22 cellular contexts compared by ENCODE assay signal in the genomic region with DNA sequence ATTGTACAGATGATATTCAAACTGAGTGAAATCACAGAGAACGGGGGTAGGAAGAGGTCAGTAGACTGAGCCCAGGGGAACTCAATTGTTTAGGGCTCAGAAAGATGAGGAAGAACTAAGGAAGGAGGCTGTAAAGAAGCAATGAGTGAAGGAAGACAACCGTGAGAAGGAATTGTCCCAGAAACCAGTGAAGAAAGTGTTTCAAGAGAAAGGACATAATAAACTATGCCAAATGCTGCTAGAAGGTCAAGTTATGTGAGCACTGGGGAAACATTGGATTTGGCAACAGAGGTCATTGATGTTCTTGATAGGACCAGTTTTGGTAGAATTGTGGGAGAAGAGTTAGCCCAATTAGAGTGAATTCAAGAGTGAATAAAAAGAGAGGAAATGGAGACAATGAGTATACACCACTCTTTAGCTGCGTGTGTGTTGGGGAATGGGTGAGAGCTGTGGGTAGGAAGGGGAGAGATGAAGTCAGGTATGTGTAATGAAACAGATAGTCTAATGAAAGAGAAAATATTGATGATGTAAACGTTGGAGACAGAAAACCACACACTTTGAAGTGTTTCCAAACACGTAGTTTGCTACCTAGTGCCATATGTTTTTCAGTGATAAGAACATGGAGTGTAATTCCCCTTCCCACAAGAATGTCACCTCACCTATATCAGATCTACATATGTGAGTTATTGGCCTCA. TPM values are rescaled to one million over a fixed set of nuclear protein-coding genes. Genes with fewer than 3 reads are reported as not detected.
DNase-seq lines count a peak whose midpoint lies in the region; ATAC-seq, FAIRE-seq and TF ChIP-seq lines count a peak whose summit lies in the region.
"Had no signal": no experiment of that assay in that cellular context is flagged by ENCODE, and none has a peak within 500 bp of the region (broad histone marks: within the 10 kb centered on the region; RNA-seq: fewer than 3 reads in every experiment).

No MANE protein-coding gene starts in this region.

- TF ChIP-seq RAD21 in K562 (CRISPR knock-in tag; conservative IDR thresholded peaks at IDR 0.05 in 1 of 2, IDR thresholded peaks at IDR 0.05 in 1 of 2): peak in 1 of 2 experiments; percentile 13; a peak in 1 of 4 replicates

- no peak overlapping the region for H2BK120ac ChIP-seq in neuronal stem cell (ENCODE audit: low read depth, low read length)

- H3K4me2 ChIP-seq in OCI-LY1 (ENCODE audit: low read length): no peak overlapping the region
- peak overlapping the region; percentile 80 for H3K4me2 ChIP-seq in K562 (ENCODE audit: insufficient read depth, low read length)
- no peak overlapping the region for H3K4me2 ChIP-seq in neuronal stem cell (ENCODE audit: insufficient read depth, low read length, poor library complexity, severe bottlenecking)
- H3K4me2 ChIP-seq: BLaER1 had no signal

- H4K8ac ChIP-seq in neuronal stem cell (ENCODE audit: low read depth, low read length): no peak overlapping the region

- no peaks in the 10 kb centered on the region for H3K36me3 ChIP-seq in CD8-positive, alpha-beta memory T cell (ENCODE audit: insufficient read depth, low read length)
- H3K36me3 ChIP-seq in OCI-LY1 (ENCODE audit: insufficient read depth, low read length): no peaks in the 10 kb centered on the region
- H3K36me3 ChIP-seq in K562 (ENCODE audit: control insufficient read depth, insufficient read depth, low read length): no peaks in the 10 kb centered on the region
- H3K36me3 ChIP-seq in neuronal stem cell (replicated peaks in 1 of 2; ENCODE audit: control insufficient read depth in 2 of 2, insufficient read depth in 2 of 2, low read length in 2 of 2): no peaks in the 10 kb centered on the region
- H3K36me3 ChIP-seq: BLaER1 had no signal

- H2BK12ac ChIP-seq in neuronal stem cell (ENCODE audit: low read length): no peak overlapping the region

- no peak overlapping the region for H3K18ac ChIP-seq in neuronal stem cell (ENCODE audit: low read length)

- no peak overlapping the region for H3K4ac ChIP-seq in neuronal stem cell (ENCODE audit: low read length)

- H3K9me2 ChIP-seq in OCI-LY1 (ENCODE audit: low read depth, low read length): no peaks in the 10 kb centered on the region

- no peak overlapping the region for H3K4me3 Mint-ChIP-seq in CD8-positive, alpha-beta memory T cell
- H3K4me3 Mint-ChIP-seq: CD14-positive monocyte; CD4-positive, alpha-beta memory T cell; HFFc6 had no signal

- peak; percentile 88 for FAIRE-seq in K562 (lab: Jason Lieb, UNC)
- FAIRE-seq: GM12878, HTR-8/SVneo had no signal

- H3K36me3 Mint-ChIP-seq in CD8-positive, alpha-beta memory T cell: peaks cover 0 to 1% (median 0%) of the 10 kb centered on the region in 3 donors
- H3K36me3 Mint-ChIP-seq: CD14-positive monocyte; CD4-positive, alpha-beta memory T cell had no signal

- peaks cover 0 to 6% (median 4%) of the 10 kb centered on the region in 5 donors for H3K9me3 Mint-ChIP-seq in CD8-positive, alpha-beta memory T cell
- H3K9me3 Mint-ChIP-seq: HFFc6 had no signal

- H3K79me1 ChIP-seq in neuronal stem cell (ENCODE audit: low read depth, low read length): peaks cover 1% of the 10 kb centered on the region

- no peak overlapping the region for H3K23ac ChIP-seq in neuronal stem cell (ENCODE audit: low read depth, low read length, poor library complexity)

- no TSS peak for BruUV-seq in K562 (replicated peaks; lab: Mats Ljungman, UMichigan)

- H3K9me3 ChIP-seq in CD8-positive, alpha-beta memory T cell (ENCODE audit: low read length): no peaks in the 10 kb centered on the region
- no peaks in the 10 kb centered on the region for H3K9me3 ChIP-seq in OCI-LY1 (ENCODE audit: low read length)
- no peaks in the 10 kb centered on the region for H3K9me3 ChIP-seq in K562 (replicated peaks; ENCODE audit: control insufficient read depth, insufficient read depth, low read depth, low read length)
- H3K9me3 ChIP-seq in neuronal stem cell (replicated peaks in 1 of 2; ENCODE audit: control insufficient read depth in 2 of 2, insufficient read depth in 1 of 2, low read depth in 1 of 2, low read length in 2 of 2): no peaks in the 10 kb centered on the region
- H3K9me3 ChIP-seq: BLaER1 had no signal

- no peak overlapping the region for H3K4me3 ChIP-seq in CD8-positive, alpha-beta memory T cell (ENCODE audit: low read length)
- H3K4me3 ChIP-seq in OCI-LY1 (ENCODE audit: low read depth, low read length, poor library complexity, severe bottlenecking) (no peak overlapping the region), K562 (no peak overlapping the region), neuronal stem cell (ENCODE audit: low read length in 2 of 2) (no peak overlapping the region)
- H3K4me3 ChIP-seq: BLaER1, GM12878, GM23248 had no signal

- no peaks in the 10 kb centered on the region for H3K4me1 ChIP-seq in CD8-positive, alpha-beta memory T cell (ENCODE audit: insufficient read depth, low read length)
- H3K4me1 ChIP-seq in OCI-LY1 (ENCODE audit: insufficient read depth, low read length, severe bottlenecking): no peaks in the 10 kb centered on the region
- H3K4me1 ChIP-seq in K562 (replicated peaks in 1 of 2; ENCODE audit: control insufficient read depth in 2 of 2, insufficient read depth in 2 of 2, low read length in 2 of 2): peaks cover 9 to 25% of the 10 kb centered on the region in 2 experiments
- no peaks in the 10 kb centered on the region for H3K4me1 ChIP-seq in neuronal stem cell (ENCODE audit: control insufficient read depth in 2 of 2, insufficient read depth in 1 of 2, low read depth in 1 of 2, low read length in 2 of 2)
- H3K4me1 ChIP-seq: BLaER1 had no signal

- 10% methylated on average over 5 of the region's 5 CpGs for WGBS in K562 (ENCODE audit: insufficient coverage, low coverage, missing lambda C conversion rate)
- no CpG with 5 or more reads among the region's 5 CpGs for WGBS in neuronal stem cell (ENCODE audit: extremely low coverage in 2 of 2, insufficient read length in 2 of 2, insufficient replicate concordance in 1 of 2), 2 donors

- no peaks in the 10 kb centered on the region for H3K27me3 ChIP-seq in CD8-positive, alpha-beta memory T cell (ENCODE audit: insufficient read depth, low read length, poor library complexity, severe bottlenecking)
- H3K27me3 ChIP-seq in OCI-LY1 (ENCODE audit: insufficient read depth, low read length) (no peaks in the 10 kb centered on the region), K562 (ENCODE audit: control insufficient read depth in 2 of 2, insufficient read depth in 2 of 2, low read length in 2 of 2) (no peaks in the 10 kb centered on the region), neuronal stem cell (ENCODE audit: control insufficient read depth in 3 of 3, insufficient read depth in 3 of 3, low read depth in 1 of 3, low read length in 3 of 3) (no peaks in the 10 kb centered on the region)
- H3K27me3 ChIP-seq: BLaER1 had no signal

- no peak overlapping the region for H3K27ac Mint-ChIP-seq in CD8-positive, alpha-beta memory T cell
- H3K27ac Mint-ChIP-seq: CD14-positive monocyte; CD4-positive, alpha-beta memory T cell; HFFc6 had no signal

- no peaks in the 10 kb centered on the region for H4K20me1 ChIP-seq in OCI-LY1 (ENCODE audit: insufficient read depth, low read length)
- no peaks in the 10 kb centered on the region for H4K20me1 ChIP-seq in K562 (replicated peaks; ENCODE audit: control insufficient read depth, insufficient read depth, low read length)
- H4K20me1 ChIP-seq: BLaER1 had no signal

- ATAC-seq in K562 (peak; percentile 86), GM21737 (IDR thresholded peaks at IDR 0.05; ENCODE audit: unreplicated experiment) (no peak)
- ATAC-seq: GM12878, HCT116 had no signal

- H2BK15ac ChIP-seq in neuronal stem cell (ENCODE audit: low read length): no peak overlapping the region

- no peak for TF ChIP-seq POLR2A in K562 (conservative IDR thresholded peaks at IDR 0.05)

- no peak for DNase-seq in CD8-positive, alpha-beta memory T cell
- peak; percentile 47 to 79 (median 57) for DNase-seq in K562 (ENCODE audit: extremely low read depth in 1 of 4, low spot score in 3 of 4)
- no peak for DNase-seq in neuronal stem cell (ENCODE audit: low spot score)
- no peak for DNase-seq in GM10266 (ENCODE audit: extremely low spot score)
- no peak for DNase-seq in stimulated activated CD4-positive, alpha-beta T cell treated with anti-CD3 and anti-CD28 coated beads, Interleukin-4, amount 100 ng/mL, for 4 hours
- DNase-seq: 8988T; Calu3; CD4-positive, alpha-beta memory T cell; DMS79 treated with DMSO at 0.1 percent for 48 hours; GF-D8; GM23248; H7; HFFc6; IMR-90 had no signal

- H3F3A ChIP-seq in OCI-LY1 (ENCODE audit: insufficient read depth, low read length): no peaks in the 10 kb centered on the region

- H4K91ac ChIP-seq in neuronal stem cell (ENCODE audit: low read depth, low read length, poor library complexity): peak overlapping the region; percentile 82

- CTCF ChIA-PET in CD8-positive, alpha-beta memory T cell (lab: Charles Lee): no interaction called here
- CTCF ChIA-PET in K562 (lab: Yijun Ruan, JAX; ENCODE audit: low intra/inter-chr PET ratio): no interaction called here

- H3K4me1 Mint-ChIP-seq in CD8-positive, alpha-beta memory T cell: no peaks in the 10 kb centered on the region
- H3K4me1 Mint-ChIP-seq: CD4-positive, alpha-beta memory T cell had no signal

- H2AFZ ChIP-seq in OCI-LY1 (ENCODE audit: low read length): peak overlapping the region; percentile 43; the same call in 1 of the 2 replicates
- H2AFZ ChIP-seq in K562 (ENCODE audit: low read depth, low read length): peak overlapping the region; percentile 70
- no peak overlapping the region for H2AFZ ChIP-seq in neuronal stem cell (ENCODE audit: low read length)
- H2AFZ ChIP-seq: GM23248 had no signal

- H3K79me2 ChIP-seq in OCI-LY1 (ENCODE audit: insufficient read depth, low read length) (no peaks in the 10 kb centered on the region), K562 (ENCODE audit: control insufficient read depth, insufficient read depth, low read length) (no peaks in the 10 kb centered on the region)

- no peak overlapping the region for H2BK5ac ChIP-seq in neuronal stem cell (ENCODE audit: low read length)

- TF ChIP-seq CTCF in OCI-LY1 (IDR thresholded peaks at IDR 0.05; ENCODE audit: low read length) (no peak), K562 (IDR thresholded peaks at IDR 0.05 in 2 of 3, conservative IDR thresholded peaks at IDR 0.05 in 1 of 3; ENCODE audit: insufficient read depth in 2 of 3, low read depth in 1 of 3, low read length in 3 of 3) (no peak), GM10266 (IDR thresholded peaks at IDR 0.05; ENCODE audit: control insufficient read depth, insufficient read depth, low read depth, missing control alignments) (no peak)

- in situ Hi-C loops in K562 (cut with MboI): no loop called here

- intact Hi-C loops in K562 (cut with micrococcal nuclease): no loop called here

- no peak overlapping the region for H2AK5ac ChIP-seq in neuronal stem cell (ENCODE audit: low read depth, low read length)

- peak; percentile 92 for TF ChIP-seq EP300 in K562 (IDR thresholded peaks at IDR 0.05; ENCODE audit: low read length)

- no peaks in the 10 kb centered on the region for H3K9me1 ChIP-seq in K562 (ENCODE audit: control insufficient read depth, insufficient read depth, low read length)

- H3K27me3 Mint-ChIP-seq in CD8-positive, alpha-beta memory T cell: no peaks in the 10 kb centered on the region
- H3K27me3 Mint-ChIP-seq: CD4-positive, alpha-beta memory T cell had no signal

- no peak overlapping the region for H3K14ac ChIP-seq in neuronal stem cell (ENCODE audit: low read length)

- H3K9ac ChIP-seq in OCI-LY1 (ENCODE audit: low read length): no peak overlapping the region
- peak overlapping the region in 1 of 2 experiments; percentile 44; a peak in 1 of 4 replicates for H3K9ac ChIP-seq in K562 (ENCODE audit: insufficient read depth in 1 of 2, low read depth in 2 of 2, low read length in 2 of 2)
- no peak overlapping the region for H3K9ac ChIP-seq in neuronal stem cell (ENCODE audit: low read depth, low read length, poor library complexity)
- H3K9ac ChIP-seq: BLaER1, GM23248 had no signal

- peak overlapping the region; percentile 21 for H3K27ac ChIP-seq in CD8-positive, alpha-beta memory T cell (ENCODE audit: low read depth, low read length)
- H3K27ac ChIP-seq in OCI-LY1 (ENCODE audit: low read depth, low read length, poor library complexity, severe bottlenecking) (no peak overlapping the region), K562 (ENCODE audit: extremely low read depth, low read depth, low read length) (peak overlapping the region; percentile 83), neuronal stem cell (replicated peaks; ENCODE audit: low read length) (no peak overlapping the region)
- H3K27ac ChIP-seq: BLaER1, GM23248 had no signal

- POLR2A ChIA-PET in CD8-positive, alpha-beta memory T cell (lab: Charles Lee): no interaction called here
- POLR2A ChIA-PET in K562 (lab: Yijun Ruan, JAX): interaction anchor here (0.6 to 1.3 kb wide), 3 partner anchors 18 to 692 kb away, joined by 3 read pairs; no protein-coding TSS in a partner anchor

RNA-seq across cellular contexts. Expression of a gene that starts 42.5 kb away (rescaled TPM):
- total RNA-seq in CD8-positive, alpha-beta memory T cell: under 1 TPM in 1 of 2 experiments, not detected in 1; 0.04 TPM
- 1.4 TPM for polyA plus RNA-seq in CD8-positive, alpha-beta memory T cell
- total RNA-seq in K562 (2011; cell fraction: chromatin; rRNA removed; ENCODE audit: low replicate concordance): 6.1 and 11.5 TPM in 2 replicates
- 3.4 and 6.2 TPM in 2 replicates for total RNA-seq in K562 (2011; cell fraction: nucleolus; rRNA removed)
- 3.4 and 4.0 TPM in 2 replicates for total RNA-seq in K562 (2011; cell fraction: nucleoplasm; rRNA removed)
- 2.7 and 4.2 TPM in 2 replicates for total RNA-seq in K562 (2014; rRNA removed)
- total RNA-seq in K562 (2014; rRNA removed; fragmentation: Illumina TruSeq; extraction: Trizol): 1.8 and 2.7 TPM in 2 replicates
- total RNA-seq in K562 (2015; rRNA removed; fragmentation: Illumina TruSeq; extraction: Trizol): 8.6 and 10.3 TPM in 2 replicates
- 2.1 and 2.5 TPM in 2 replicates for total RNA-seq in K562 (2021)
- 6.6 and 7.2 TPM in 2 replicates for polyA plus RNA-seq in K562 (2011; rRNA removed)
- 3.4 and 4.9 TPM in 2 replicates for polyA plus RNA-seq in K562 (2011; cell fraction: cytosol; rRNA removed)
- 5.9 and 8.1 TPM in 2 replicates for polyA plus RNA-seq in K562 (2011; cell fraction: nucleus; rRNA removed)
- polyA plus RNA-seq in K562 (2012): 10.6 and 11.3 TPM in 2 replicates
- 1.3 and 2.0 TPM in 2 replicates for polyA plus RNA-seq in K562 (2014; fragmentation: Illumina TruSeq; extraction: Trizol)
- polyA plus RNA-seq in K562 (2014; fragmentation: Nextera tagmentation; extraction: Ambion mirVana): under 1 TPM; 0.80 to 0.94 TPM
- 2.0 and 3.4 TPM in 2 replicates for polyA plus RNA-seq in K562 (2014; rRNA removed)
- 15.8 and 17.1 TPM in 2 replicates for polyA minus RNA-seq in K562 (2011; rRNA and poly(A)+ RNA removed)
- polyA minus RNA-seq in K562 (2011; cell fraction: cytosol; rRNA and poly(A)+ RNA removed): 4.4 and 8.6 TPM in 2 replicates
- polyA minus RNA-seq in K562 (2011; cell fraction: nucleus; rRNA and poly(A)+ RNA removed): 5.4 and 16.2 TPM in 2 replicates
- 1.2 TPM for polyA plus RNA-seq in neuronal stem cell (2013, experiment 1 of 2)
- 0.90 TPM for polyA plus RNA-seq in neuronal stem cell (2013, experiment 2 of 2)
- total RNA-seq: A673 had no signal

Comparison
In these comparisons a context has a peak if more than half of its experiments do, and no peak if none do; other contexts are left out.
1. DNase-seq: peak in K562 (4 of 4); none in CD8-positive, alpha-beta memory T cell (0 of 5), neuronal stem cell (single experiment), GM10266 (single experiment) and stimulated activated CD4-positive, alpha-beta T cell treated with anti-CD3 and anti-CD28 coated beads, Interleukin-4, amount 100 ng/mL, for 4 hours (0 of 2).
2. H3K27ac ChIP-seq: peak in CD8-positive, alpha-beta memory T cell (single experiment) and K562 (single experiment); none in OCI-LY1 (single experiment) and neuronal stem cell (single experiment).